Comparison of ENCODE assay signal across 26 cellular contexts in the genomic region with DNA sequence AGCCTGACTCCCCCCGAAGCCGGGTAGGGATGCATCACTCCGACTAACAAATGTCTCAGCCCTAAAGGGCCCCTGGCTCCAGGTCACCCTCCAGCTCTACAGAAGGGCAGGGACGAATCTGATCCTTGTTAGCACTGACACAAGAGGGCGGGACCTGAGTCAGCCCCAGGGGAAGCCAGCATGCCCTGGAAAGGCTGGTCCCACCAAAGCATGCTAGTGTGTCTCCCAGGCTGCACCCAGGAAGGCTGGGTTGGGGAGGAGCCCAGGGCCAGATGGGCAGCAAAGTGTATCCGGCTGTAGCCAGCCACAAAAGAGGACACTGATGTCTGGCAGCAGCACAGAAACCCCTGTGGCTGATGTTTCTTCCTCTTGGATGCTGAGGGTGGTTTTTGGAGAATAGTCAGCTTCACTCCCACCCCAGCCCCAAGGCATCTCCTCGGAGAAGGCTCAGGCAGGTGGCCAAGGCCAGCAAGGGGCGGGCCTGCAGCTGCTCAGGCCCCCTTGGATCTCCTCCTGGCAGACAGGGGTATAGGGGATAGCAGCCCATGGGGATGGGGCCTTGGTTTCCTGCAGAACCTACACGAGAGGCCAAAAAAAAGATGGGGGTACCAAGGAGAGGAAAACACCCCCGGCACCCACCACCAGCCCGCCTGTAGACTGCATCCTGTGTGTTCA. TPM values are rescaled to one million over a fixed set of nuclear protein-coding genes. Genes with fewer than 3 reads are reported as not detected.
DNase-seq lines count a peak whose midpoint lies in the region; ATAC-seq and TF ChIP-seq lines count a peak whose summit lies in the region.
"Had no signal": no experiment of that assay in that cellular context is flagged by ENCODE, and none has a peak within 500 bp of the region (broad histone marks: within the 10 kb centered on the region; RNA-seq: fewer than 3 reads in every experiment).

No MANE protein-coding gene starts in this region.

- peak overlapping the region; percentile 4 for H3K18ac ChIP-seq in neuronal stem cell (ENCODE audit: low read length)

- H3K14ac ChIP-seq in neuronal stem cell (ENCODE audit: low read length), result no peak overlapping the region

- H2AFZ ChIP-seq in neuronal stem cell (ENCODE audit: low read length), result no peak overlapping the region

- H2BK15ac ChIP-seq in neuronal stem cell (ENCODE audit: low read length), result no peak overlapping the region

- WGBS in neuronal stem cell (ENCODE audit: extremely low coverage in 2 of 2, insufficient read length in 2 of 2, insufficient replicate concordance in 1 of 2), 2 donors, result no CpG with 5 or more reads among the region's 11 CpGs

- peak overlapping the region; percentile 13 for H3K23ac ChIP-seq in neuronal stem cell (ENCODE audit: low read depth, low read length, poor library complexity)

- H3K9me3 ChIP-seq in BLaER1 treated with 17β-estradiol and CSF1 and Interleukin-3, amounts not matched to agents 10 nM and 100 nM (replicated peaks in 1 of 11), result no peaks in the 10 kb centered on the region
- H3K9me3 ChIP-seq in neuronal stem cell (replicated peaks in 1 of 2; ENCODE audit: control insufficient read depth in 2 of 2, insufficient read depth in 1 of 2, low read depth in 1 of 2, low read length in 2 of 2), result no peaks in the 10 kb centered on the region
- no peaks in the 10 kb centered on the region for H3K9me3 ChIP-seq in HAP-1
- H3K9me3 ChIP-seq: ascending aorta, esophagus muscularis mucosa, left lung, SJCRH30, thoracic aorta had no signal

- peaks cover 21 to 51% (median 40%) of the 10 kb centered on the region in 10 experiments; a peak in 19 of 20 replicates for H3K4me1 ChIP-seq in BLaER1 treated with 17β-estradiol and CSF1 and Interleukin-3, amounts not matched to agents 10 nM and 100 nM
- H3K4me1 ChIP-seq in neuronal stem cell (ENCODE audit: control insufficient read depth in 2 of 2, insufficient read depth in 1 of 2, low read depth in 1 of 2, low read length in 2 of 2) (peaks cover 14 to 18% of the 10 kb centered on the region in 2 donors), HAP-1 (no peaks in the 10 kb centered on the region)
- H3K4me1 ChIP-seq: left lung, SJCRH30 had no signal

- peak overlapping the region; percentile 39 for H2BK5ac ChIP-seq in neuronal stem cell (ENCODE audit: low read length)

- peaks cover 0 to 5% (median 0%) of the 10 kb centered on the region in 11 experiments; a peak in 1 of 22 replicates for H3K36me3 ChIP-seq in BLaER1 treated with 17β-estradiol and CSF1 and Interleukin-3, amounts not matched to agents 10 nM and 100 nM
- H3K36me3 ChIP-seq in neuronal stem cell (replicated peaks in 1 of 2; ENCODE audit: control insufficient read depth in 2 of 2, insufficient read depth in 2 of 2, low read length in 2 of 2), result no peaks in the 10 kb centered on the region
- no peaks in the 10 kb centered on the region for H3K36me3 ChIP-seq in HAP-1 (replicated peaks)
- H3K36me3 ChIP-seq: SJCRH30, thoracic aorta had no signal

- no peak overlapping the region for H2BK120ac ChIP-seq in neuronal stem cell (ENCODE audit: low read depth, low read length)

- H2AK5ac ChIP-seq in neuronal stem cell (ENCODE audit: low read depth, low read length), result peak overlapping the region; percentile 14

- ATAC-seq in GM18511 (IDR thresholded peaks at IDR 0.05; ENCODE audit: unreplicated experiment), result no peak
- ATAC-seq: activated T-cell treated with anti-CD3 and anti-CD28 coated beads, Interleukin-2, amount 50 U/mL, for 72 hours; left lung had no signal

- peak overlapping the region in 3 of 11 experiments; percentile 17 to 37 (median 31); a peak in 2 of 22 replicates for H3K9ac ChIP-seq in BLaER1 treated with 17β-estradiol and CSF1 and Interleukin-3, amounts not matched to agents 10 nM and 100 nM
- H3K9ac ChIP-seq in neuronal stem cell (ENCODE audit: low read depth, low read length, poor library complexity), result peak overlapping the region; percentile 50

- H4K91ac ChIP-seq in neuronal stem cell (ENCODE audit: low read depth, low read length, poor library complexity), result no peak overlapping the region

- DNase-seq in HFF-Myc (ENCODE audit: extremely low read depth, low read depth), result peak; percentile 12
- DNase-seq in epithelial cell of esophagus (ENCODE audit: low read depth), result peak; percentile 26
- DNase-seq in neuronal stem cell (ENCODE audit: low spot score), result no peak
- no peak for DNase-seq in HAP-1 (ENCODE audit: low spot score in 2 of 2)
- DNase-seq in ureter (ENCODE audit: low spot score), result no peak
- DNase-seq in HCEC 1CT, result no peak
- DNase-seq: activated CD4-positive, alpha-beta T cell treated with anti-CD3 and anti-CD28 coated beads for 4 hours; activated naive CD4-positive, alpha-beta T cell treated with anti-CD3 and anti-CD28 coated beads, Interleukin-2, amount 10 ng/mL, durations not matched to agents 7 days and 5 days; activated T-cell treated with anti-CD3 and anti-CD28 coated beads, Interleukin-2, amount 50 U/mL, for 72 hours; CD4-positive, alpha-beta T cell; central memory CD4-positive, alpha-beta T cell; DMS 273 treated with DMSO at 0.1 percent for 48 hours; head of caudate nucleus; Kasumi-1; left lung; NCI-H1930; NCI-H446 treated with DMSO at 0.1 percent for 48 hours; SJCRH30; stimulated activated CD4-positive, alpha-beta T cell treated with anti-CD3 and anti-CD28 coated beads, Interleukin-2, amount 100 ng/mL, for 48 hours; stimulated activated naive CD4-positive, alpha-beta T cell; T-helper 1 cell had no signal

- H3K27ac ChIP-seq in BLaER1 treated with 17β-estradiol and CSF1 and Interleukin-3, amounts not matched to agents 10 nM and 100 nM, result peak overlapping the region in 1 of 11 experiments; percentile 18; a peak in 1 of 22 replicates
- H3K27ac ChIP-seq in neuronal stem cell (replicated peaks; ENCODE audit: low read length), result no peak overlapping the region
- H3K27ac ChIP-seq: ascending aorta, esophagus muscularis mucosa, left lung, SJCRH30, thoracic aorta had no signal

- peak overlapping the region; percentile 64 for H2BK12ac ChIP-seq in neuronal stem cell (ENCODE audit: low read length)

- no peaks in the 10 kb centered on the region for H3K27me3 ChIP-seq in BLaER1 treated with 17β-estradiol and CSF1 and Interleukin-3, amounts not matched to agents 10 nM and 100 nM
- H3K27me3 ChIP-seq in neuronal stem cell (ENCODE audit: control insufficient read depth in 3 of 3, insufficient read depth in 3 of 3, low read depth in 1 of 3, low read length in 3 of 3), result no peaks in the 10 kb centered on the region
- H3K27me3 ChIP-seq in HAP-1 (ENCODE audit: low read depth), result no peaks in the 10 kb centered on the region
- H3K27me3 ChIP-seq: ascending aorta, esophagus muscularis mucosa, left lung, SJCRH30 had no signal

- peaks cover 0 to 61% (median 15%) of the 10 kb centered on the region in 11 experiments; a peak in 12 of 22 replicates for H4K20me1 ChIP-seq in BLaER1 treated with 17β-estradiol and CSF1 and Interleukin-3, amounts not matched to agents 10 nM and 100 nM

- in situ Hi-C loops in HAP-1 (cut with MboI; ENCODE audit: low sequenced_read_pairs), result no loop called here

- peak overlapping the region; percentile 17 to 69 (median 49); a peak in 20 of 22 replicates for H3K4me2 ChIP-seq in BLaER1 treated with 17β-estradiol and CSF1 and Interleukin-3, amounts not matched to agents 10 nM and 100 nM
- H3K4me2 ChIP-seq in neuronal stem cell (ENCODE audit: insufficient read depth, low read length, poor library complexity, severe bottlenecking), result no peak overlapping the region

- no peak for TF ChIP-seq CTCF in HFF-Myc (IDR thresholded peaks at IDR 0.05; ENCODE audit: low read depth, low read length, missing control alignments)
- TF ChIP-seq CTCF in epithelial cell of esophagus (IDR thresholded peaks at IDR 0.05; ENCODE audit: insufficient read depth, low read depth, low read length, missing control alignments), result no peak

- H4K8ac ChIP-seq in neuronal stem cell (ENCODE audit: low read depth, low read length), result no peak overlapping the region

- H3K4ac ChIP-seq in neuronal stem cell (ENCODE audit: low read length), result no peak overlapping the region

- H3K4me3 ChIP-seq in BLaER1 treated with 17β-estradiol and CSF1 and Interleukin-3, amounts not matched to agents 10 nM and 100 nM, result no peak overlapping the region
- H3K4me3 ChIP-seq in HFF-Myc (replicated peaks; ENCODE audit: low read depth, low read length) (no peak overlapping the region), epithelial cell of esophagus (ENCODE audit: low read length) (no peak overlapping the region), neuronal stem cell (ENCODE audit: low read length in 2 of 2) (no peak overlapping the region), HAP-1 (no peak overlapping the region)
- H3K4me3 ChIP-seq: ascending aorta, esophagus muscularis mucosa, left lung, SJCRH30, thoracic aorta had no signal

- peaks cover 3% of the 10 kb centered on the region for H3K79me1 ChIP-seq in neuronal stem cell (ENCODE audit: low read depth, low read length)

RNA-seq across cellular contexts. Expression of gene NATD1, which starts 11.0 kb away (rescaled TPM):
- 8.8 TPM for polyA plus RNA-seq in neuronal stem cell (2013, experiment 1 of 2)
- polyA plus RNA-seq in neuronal stem cell (2013, experiment 2 of 2), result 8.8 TPM
- 5.6 TPM for total RNA-seq in ureter

RNA-seq across cellular contexts. Expression of gene TMEM11, which starts 28.2 kb away (rescaled TPM):
- polyA plus RNA-seq in neuronal stem cell (2013, experiment 1 of 2), result 27.7 TPM
- 27.5 TPM for polyA plus RNA-seq in neuronal stem cell (2013, experiment 2 of 2)
- 20.4 TPM for total RNA-seq in ureter

RNA-seq across cellular contexts. Expression of gene MAP2K3, which starts 42.3 kb away (rescaled TPM):
- polyA plus RNA-seq in neuronal stem cell (2013, experiment 1 of 2), result 10.2 TPM
- polyA plus RNA-seq in neuronal stem cell (2013, experiment 2 of 2), result 10.8 TPM
- 55.2 TPM for total RNA-seq in ureter

Comparison
In these comparisons a context has a peak if more than half of its experiments do, and no peak if none do; other contexts are left out.
1. DNase-seq: peak in HFF-Myc (single experiment) and epithelial cell of esophagus (single experiment); none in neuronal stem cell (single experiment), HAP-1 (0 of 2), ureter (single experiment) and HCEC 1CT (single experiment).